17 cellular contexts compared by ENCODE assay signal in the genomic region with DNA sequence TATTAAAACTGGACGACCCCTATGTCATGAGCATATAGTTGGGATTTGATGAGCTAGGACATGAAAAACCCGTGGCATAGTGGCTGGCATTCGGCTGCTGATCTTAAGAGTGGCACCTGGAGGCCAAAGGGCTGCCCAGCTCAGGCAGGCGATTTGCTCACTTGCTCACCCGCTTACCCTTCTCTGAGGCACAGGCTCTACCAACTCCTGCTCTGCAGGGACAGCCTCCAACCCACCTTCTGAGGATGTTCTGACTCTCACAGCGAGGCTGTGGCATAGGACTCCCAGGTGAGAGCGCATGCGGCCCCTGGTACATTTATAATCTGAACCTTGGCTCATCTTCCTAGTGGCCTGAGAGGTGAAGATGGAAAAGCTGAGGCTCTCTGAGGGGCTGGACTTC. TPM values are rescaled to one million over a fixed set of nuclear protein-coding genes. Genes with fewer than 3 reads are reported as not detected.
DNase-seq lines count a peak whose midpoint lies in the region; ATAC-seq and TF ChIP-seq lines count a peak whose summit lies in the region.
"Had no signal": no experiment of that assay in that cellular context is flagged by ENCODE, and none has a peak within 500 bp of the region (broad histone marks: within the 10 kb centered on the region; RNA-seq: fewer than 3 reads in every experiment).

No MANE protein-coding gene starts in this region.

- H3K4me1 ChIP-seq in endodermal cell (ENCODE audit: control insufficient read depth, insufficient read depth, low read length) = peaks cover 2% of the 10 kb centered on the region
- no peaks in the 10 kb centered on the region for H3K4me1 ChIP-seq in mesodermal cell (ENCODE audit: control insufficient read depth, insufficient read depth, low read length, poor library complexity, severe bottlenecking)
- no peaks in the 10 kb centered on the region for H3K4me1 ChIP-seq in upper lobe of right lung
- H3K4me1 ChIP-seq: BLaER1 treated with 17β-estradiol and CSF1 and Interleukin-3, amounts not matched to agents 10 nM and 100 nM had no signal

- H3K4me3 Mint-ChIP-seq in endodermal cell = peak overlapping the region; percentile 75

- no peak overlapping the region for H3K9ac ChIP-seq in endodermal cell (ENCODE audit: extremely low read depth, low read length, poor library complexity, severe bottlenecking)
- H3K9ac ChIP-seq: BLaER1 treated with 17β-estradiol and CSF1 and Interleukin-3, amounts not matched to agents 10 nM and 100 nM had no signal

- H3K36me3 Mint-ChIP-seq in endodermal cell (ENCODE audit: low read depth) = no peaks in the 10 kb centered on the region

- H3K4me3 ChIP-seq in endodermal cell (ENCODE audit: low read length) = peak overlapping the region; percentile 66
- peak overlapping the region; percentile 44 for H3K4me3 ChIP-seq in mesodermal cell (ENCODE audit: extremely low read depth, insufficient read depth, low read length, poor library complexity, severe bottlenecking)
- peak overlapping the region; percentile 26 for H3K4me3 ChIP-seq in upper lobe of right lung
- H3K4me3 ChIP-seq: BLaER1 treated with 17β-estradiol and CSF1 and Interleukin-3, amounts not matched to agents 10 nM and 100 nM had no signal

- no peak overlapping the region for H3K27ac Mint-ChIP-seq in endodermal cell

- H3K36me3 ChIP-seq in endodermal cell (ENCODE audit: control insufficient read depth, insufficient read depth, low read length) (no peaks in the 10 kb centered on the region), mesodermal cell (ENCODE audit: control insufficient read depth, insufficient read depth, low read length) (no peaks in the 10 kb centered on the region), upper lobe of right lung (no peaks in the 10 kb centered on the region)
- H3K36me3 ChIP-seq: BLaER1 treated with 17β-estradiol and CSF1 and Interleukin-3, amounts not matched to agents 10 nM and 100 nM; Peyer's patch had no signal

- ATAC-seq in upper lobe of right lung (no peak), HG03342 (IDR thresholded peaks at IDR 0.05; ENCODE audit: unreplicated experiment) (no peak)
- ATAC-seq: HepG2 had no signal

- 94 to 96% methylated on average over 6 to 8 of the region's 8 CpGs for WGBS in endodermal cell (ENCODE audit: insufficient coverage in 1 of 2, insufficient read length in 1 of 2), 2 experiments
- 90 to 96% methylated on average over 7 to 8 of the region's 8 CpGs for WGBS in mesodermal cell (ENCODE audit: insufficient coverage in 2 of 2), 2 experiments

- H3K27me3 ChIP-seq in endodermal cell (ENCODE audit: control insufficient read depth, insufficient read depth, low read length, poor library complexity, severe bottlenecking) = peaks cover 27% of the 10 kb centered on the region
- peaks cover 51% of the 10 kb centered on the region for H3K27me3 ChIP-seq in upper lobe of right lung
- H3K27me3 ChIP-seq: BLaER1 treated with 17β-estradiol and CSF1 and Interleukin-3, amounts not matched to agents 10 nM and 100 nM had no signal

- DNase-seq in DMS53 (lab: John Stamatoyannopoulos, UW) (peak; percentile 17), DMS53 treated with DMSO at 0.1 percent for 48 hours (lab: John Stamatoyannopoulos, UW; ENCODE audit: unreplicated experiment) (no peak), endodermal cell (no peak), upper lobe of right lung (peak; percentile 26), SK-N-DZ (ENCODE audit: low spot score) (no peak), NCI-H748 (lab: John Stamatoyannopoulos, UW; ENCODE audit: unreplicated experiment) (no peak)
- DNase-seq: DMS 273 treated with DMSO at 0.1 percent for 48 hours, MM.1S, NCI-H1105, NCI-H1694 treated with DMSO at 0.1 percent for 48 hours, NCI-H774, Peyer's patch, SHP77 had no signal

- intact Hi-C loops in upper lobe of right lung (cut with DNase I) = no loop called here

- H3K27ac ChIP-seq in endodermal cell (ENCODE audit: low read depth, low read length) = no peak overlapping the region
- no peak overlapping the region for H3K27ac ChIP-seq in mesodermal cell (ENCODE audit: low read depth, low read length, severe bottlenecking)
- no peak overlapping the region for H3K27ac ChIP-seq in upper lobe of right lung
- H3K27ac ChIP-seq: BLaER1 treated with 17β-estradiol and CSF1 and Interleukin-3, amounts not matched to agents 10 nM and 100 nM; Peyer's patch had no signal

- no peaks in the 10 kb centered on the region for H3K9me3 ChIP-seq in endodermal cell (ENCODE audit: control insufficient read depth, low read length)
- H3K9me3 ChIP-seq in mesodermal cell (ENCODE audit: control insufficient read depth, low read length) = no peaks in the 10 kb centered on the region
- no peaks in the 10 kb centered on the region for H3K9me3 ChIP-seq in upper lobe of right lung
- H3K9me3 ChIP-seq: BLaER1 treated with 17β-estradiol and CSF1 and Interleukin-3, amounts not matched to agents 10 nM and 100 nM; Peyer's patch had no signal

- H3K4me1 Mint-ChIP-seq in endodermal cell = peaks cover 19% of the 10 kb centered on the region

- H3K27me3 Mint-ChIP-seq in endodermal cell (ENCODE audit: insufficient read depth) = peaks cover 29% of the 10 kb centered on the region

- TF ChIP-seq CTCF in endodermal cell (conservative IDR thresholded peaks at IDR 0.05) = no peak
- TF ChIP-seq CTCF in upper lobe of right lung (IDR thresholded peaks at IDR 0.05) = no peak

- H3K9me3 Mint-ChIP-seq in endodermal cell = no peaks in the 10 kb centered on the region

RNA-seq across cellular contexts. Expression of gene RSPO4, which starts 1.0 kb away (rescaled TPM):
- total RNA-seq in endodermal cell (1 to 10 TPM; 3.8 to 7.6 TPM), upper lobe of right lung (10.9 TPM)
- 2.0 TPM for polyA plus RNA-seq in endodermal cell (2013, experiment 1 of 2)
- 1.8 TPM for polyA plus RNA-seq in endodermal cell (2013, experiment 2 of 2)
- 7.0 TPM for polyA plus RNA-seq in mesodermal cell (2013, experiment 1 of 2)
- 5.7 TPM for polyA plus RNA-seq in mesodermal cell (2013, experiment 2 of 2)
- polyA plus RNA-seq in SK-N-DZ (2014; cell fraction: cytosol; rRNA removed) = 0.17 and 0.85 TPM in 2 replicates
- polyA plus RNA-seq in SK-N-DZ (2014; cell fraction: nucleus; rRNA removed) = 1.7 and 2.8 TPM in 2 replicates
- total RNA-seq: HepG2, Peyer's patch had no signal
- polyA plus RNA-seq: HepG2 had no signal

Comparison
In these comparisons a context has a peak if more than half of its experiments do, and no peak if none do; other contexts are left out.
1. DNase-seq: peak in DMS53 (single experiment) and upper lobe of right lung (single experiment); none in DMS53 treated with DMSO at 0.1 percent for 48 hours (single experiment), endodermal cell (single experiment), SK-N-DZ (single experiment) and NCI-H748 (single experiment).
2. Peak in every context shown above with its lines, with median percentiles within 50 percentile points of each other: H3K4me3 ChIP-seq.